In genomic region chr13:32427852-32428580, GRCh38 we compare ENCODE assay signal across 8 cellular contexts. TPM values are rescaled to one million over a fixed set of nuclear protein-coding genes. Genes with fewer than 3 reads are reported as not detected.
DNase-seq lines count a peak whose midpoint lies in the region; ATAC-seq and TF ChIP-seq lines count a peak whose summit lies in the region.

Gene N4BP2L1, minus strand, starts transcription at chr13:32428130. Its CDS starts 48 bp downstream, at chr13:32428082.

- H3K9me3 ChIP-seq in AG04450 (ENCODE audit: control insufficient read depth, insufficient read depth, low read length) (no peaks in the 10 kb centered on the region; the same call in 1 of the 2 replicates), mucosa of stomach (ENCODE audit: control insufficient read depth, low read length) (no peaks in the 10 kb centered on the region)

- TF ChIP-seq CTCF in AG04450 (IDR thresholded peaks at IDR 0.05; ENCODE audit: low read depth, low read length): no peak

- POLR2A ChIA-PET in AG04450 (lab: Yijun Ruan, JAX): interaction anchor here (1.0 to 1.2 kb wide), 2 partner anchors 9 to 20 kb away, joined by 3 to 14 read pairs; no protein-coding TSS in a partner anchor

- no peaks in the 10 kb centered on the region for H3K36me3 ChIP-seq in mucosa of stomach (ENCODE audit: control insufficient read depth, insufficient read depth, low read length)

- no peaks in the 10 kb centered on the region for H3K27me3 ChIP-seq in AG04450 (ENCODE audit: control insufficient read depth, insufficient read depth, low read length)
- no peaks in the 10 kb centered on the region for H3K27me3 ChIP-seq in mucosa of stomach (ENCODE audit: control insufficient read depth, insufficient read depth, low read length)

- H3K4me3 ChIP-seq in AG04450 (ENCODE audit: low read depth, low read length) (peak within 1 kb of the TSS; percentile 62), mucosa of stomach (ENCODE audit: low read length) (peak within 1 kb of the TSS; percentile 79)

- DNase-seq in AG04450 (ENCODE audit: low read depth, low spot score) (no peak), erythroblast (lab: John Stamatoyannopoulos, UW) (peak; percentile 68 to 80)
- DNase-seq in NK-92 treated with Interleukin-12 subunit alpha and Interleukin-12 subunit beta, amount 100 ng/mL, for 24 hours (lab: John Stamatoyannopoulos, UW): peak; percentile 84
- DNase-seq in activated CD8-positive, alpha-beta memory T cell treated with anti-CD3 and anti-CD28 coated beads, Interleukin-2, amount 50 U/mL, for 24 hours (ENCODE audit: extremely low read depth): peak; percentile 63
- DNase-seq in stimulated activated CD8-positive, alpha-beta memory T cell treated with anti-CD3 and anti-CD28 coated beads, Interleukin-4, amount 100 ng/mL, for 48 hours: peak; percentile 92

- no peak within 1 kb of the TSS for H3K27ac ChIP-seq in AG04450 (ENCODE audit: low read depth, low read length)

- CTCF ChIA-PET in AG04450 (lab: Charles Lee): interaction anchor here (0.6 to 1.2 kb wide), 2 partner anchors 207 to 518 kb away, joined by 3 to 5 read pairs; no protein-coding TSS in a partner anchor

- peak; percentile 78 for TF ChIP-seq POLR2A in erythroblast (IDR thresholded peaks at IDR 0.05; ENCODE audit: low read length)

- peak within 1 kb of the TSS; percentile 88 for H3K9ac ChIP-seq in mucosa of stomach (ENCODE audit: low read length)

- ATAC-seq in GM18867 (IDR thresholded peaks at IDR 0.05; ENCODE audit: unreplicated experiment) (peak; percentile 74), HG03108 (IDR thresholded peaks at IDR 0.05; ENCODE audit: unreplicated experiment) (peak; percentile 66)

- no peaks in the 10 kb centered on the region for H3K4me1 ChIP-seq in mucosa of stomach (ENCODE audit: control insufficient read depth, insufficient read depth, low read length)

RNA-seq across cellular contexts. Expression of gene N4BP2L1, which starts in this region (rescaled TPM):
- 0.88 and 1.8 TPM in 2 replicates for polyA plus RNA-seq in AG04450 (2011; rRNA removed)
- polyA minus RNA-seq in AG04450 (2011; rRNA and poly(A)+ RNA removed): 1.0 and 1.5 TPM in 2 replicates
